26 cellular contexts compared by ENCODE assay signal in genomic region chr1:167705250-167705649, GRCh38. TPM values are rescaled to one million over a fixed set of nuclear protein-coding genes. Genes with fewer than 3 reads are reported as not detected.
DNase-seq lines count a peak whose midpoint lies in the region; ATAC-seq and TF ChIP-seq lines count a peak whose summit lies in the region.
"Had no signal": no experiment of that assay in that cellular context is flagged by ENCODE, and none has a peak within 500 bp of the region (broad histone marks: within the 10 kb centered on the region; RNA-seq: fewer than 3 reads in every experiment).

No MANE protein-coding gene starts in this region.

- no peak overlapping the region for H3K4me3 ChIP-seq in A673 (ENCODE audit: low read depth, low read length, poor library complexity, severe bottlenecking)
- no peak overlapping the region for H3K4me3 ChIP-seq in CD8-positive, alpha-beta T cell (ENCODE audit: low read depth, low read length)
- H3K4me3 ChIP-seq in SJSA1 = no peak overlapping the region
- no peak overlapping the region for H3K4me3 ChIP-seq in spleen
- H3K4me3 ChIP-seq in esophagus muscularis mucosa = no peak overlapping the region
- H3K4me3 ChIP-seq in sigmoid colon = no peak overlapping the region
- H3K4me3 ChIP-seq: BLaER1, gastrocnemius medialis, left lung, PC-9 had no signal

- H3K4me3 Mint-ChIP-seq in CD8-positive, alpha-beta T cell = no peak overlapping the region
- H3K4me3 Mint-ChIP-seq: type B pancreatic cell had no signal

- H3K9me3 Mint-ChIP-seq in CD8-positive, alpha-beta T cell = no peaks in the 10 kb centered on the region
- H3K9me3 Mint-ChIP-seq: type B pancreatic cell had no signal

- H3K27me3 Mint-ChIP-seq in CD8-positive, alpha-beta T cell (ENCODE audit: low read depth) = no peaks in the 10 kb centered on the region

- no peak for TF ChIP-seq CTCF in A673 (conservative IDR thresholded peaks at IDR 0.05; ENCODE audit: low read depth, low read length)
- TF ChIP-seq CTCF in CD8-positive, alpha-beta T cell (IDR thresholded peaks at IDR 0.05) = no peak
- TF ChIP-seq CTCF in spleen (IDR thresholded peaks at IDR 0.05 in 8 of 11, conservative IDR thresholded peaks at IDR 0.05 in 3 of 11) = no peak
- TF ChIP-seq CTCF in esophagus muscularis mucosa (IDR thresholded peaks at IDR 0.05) = no peak
- no peak for TF ChIP-seq CTCF in sigmoid colon (IDR thresholded peaks at IDR 0.05)

- ATAC-seq in CD8-positive, alpha-beta T cell = no peak
- ATAC-seq: gastrocnemius medialis, HCT116, left lung had no signal

- CTCF ChIA-PET in A673 (lab: Charles Lee) = interaction anchor here (0.6 kb wide), 1 partner anchor 15 kb away, joined by 3 read pairs; no protein-coding TSS in a partner anchor
- CTCF ChIA-PET in CD8-positive, alpha-beta T cell (lab: Charles Lee) = interaction anchor here (1.0 to 2.4 kb wide), 2 partner anchors 17 to 105 kb away, joined by 4 to 9 read pairs; no protein-coding TSS in a partner anchor

- no peak overlapping the region for H3K27ac ChIP-seq in A673 (ENCODE audit: low read depth, low read length, poor library complexity, severe bottlenecking)
- no peak overlapping the region for H3K27ac ChIP-seq in CD8-positive, alpha-beta T cell (ENCODE audit: low read depth, low read length)
- peak overlapping the region; percentile 83 for H3K27ac ChIP-seq in SJSA1
- H3K27ac ChIP-seq in spleen = no peak overlapping the region
- no peak overlapping the region for H3K27ac ChIP-seq in esophagus muscularis mucosa (replicated peaks in 1 of 4)
- H3K27ac ChIP-seq in sigmoid colon = no peak overlapping the region
- H3K27ac ChIP-seq: BLaER1, gastrocnemius medialis, left lung, PC-9 had no signal

- no peaks in the 10 kb centered on the region for H3K9me3 ChIP-seq in A673 (ENCODE audit: low read depth, low read length, poor library complexity, severe bottlenecking)
- no peaks in the 10 kb centered on the region for H3K9me3 ChIP-seq in CD8-positive, alpha-beta T cell (ENCODE audit: low read length)
- H3K9me3 ChIP-seq in SJSA1 (replicated peaks) = no peaks in the 10 kb centered on the region
- no peaks in the 10 kb centered on the region for H3K9me3 ChIP-seq in spleen
- H3K9me3 ChIP-seq in esophagus muscularis mucosa = no peaks in the 10 kb centered on the region
- H3K9me3 ChIP-seq in sigmoid colon = no peaks in the 10 kb centered on the region
- H3K9me3 ChIP-seq: BLaER1, gastrocnemius medialis, left lung had no signal

- H3K36me3 Mint-ChIP-seq in CD8-positive, alpha-beta T cell = peaks cover 69% of the 10 kb centered on the region
- H3K36me3 Mint-ChIP-seq: type B pancreatic cell had no signal

- WGBS in spleen, 5 donors = 73 to 78% (median 76%) methylated on average over 6 of the region's 6 CpGs
- WGBS in esophagus muscularis mucosa = 66% methylated on average over 6 of the region's 6 CpGs
- WGBS in sigmoid colon, 2 donors = 70 to 86% methylated on average over 6 of the region's 6 CpGs

- H3K4me1 ChIP-seq in A673 (ENCODE audit: insufficient read depth, low read length, poor library complexity, severe bottlenecking) (no peaks in the 10 kb centered on the region), SJSA1 (replicated peaks) (peaks cover 72% of the 10 kb centered on the region), spleen (peaks cover 10 to 87% (median 25%) of the 10 kb centered on the region in 6 donors), esophagus muscularis mucosa (no peaks in the 10 kb centered on the region), sigmoid colon (no peaks in the 10 kb centered on the region)
- H3K4me1 ChIP-seq in CD8-positive, alpha-beta T cell (ENCODE audit: insufficient read depth, low read length) = no peaks in the 10 kb centered on the region
- H3K4me1 ChIP-seq: left lung had no signal

- DNase-seq in A673 (ENCODE audit: low spot score) (peak; percentile 23), SJSA1 (ENCODE audit: low read depth in 1 of 2, low spot score in 2 of 2) (peak; percentile 89 to 90), left kidney (ENCODE audit: low read depth, low spot score) (peak; percentile 31), spleen (no peak), esophagus muscularis mucosa (ENCODE audit: extremely low spot score) (no peak), sigmoid colon (no peak), iPS-NIHi11 (ENCODE audit: low spot score) (no peak)
- no peak for DNase-seq in CD8-positive, alpha-beta T cell
- DNase-seq: activated CD4-positive, alpha-beta T cell treated with anti-CD3 and anti-CD28 coated beads, Interleukin-2, amount 50 U/mL, for 4 hours; activated CD4-positive, CD25-positive, alpha-beta regulatory T cell; activated CD8-positive, alpha-beta memory T cell treated with anti-CD3 and anti-CD28 coated beads, Interleukin-2, amount 50 U/mL, for 4 hours; activated effector memory CD4-positive, alpha-beta T cell treated with anti-CD3 and anti-CD28 coated beads, Interleukin-2, amount 50 U/mL, for 16 hours; Calu3; dermis blood vessel endothelial cell; DMS79 treated with DMSO at 0.1 percent for 48 hours; gastrocnemius medialis; left lung; NCI-H510A; occipital lobe; PC-9; SHP77; stimulated activated CD8-positive, alpha-beta memory T cell treated with anti-CD3 and anti-CD28 coated beads, Interleukin-4, amount 100 ng/mL, for 48 hours; T1000 had no signal

- POLR2A ChIA-PET in A673 (lab: Charles Lee; ENCODE audit: low non-redundant PET) = no interaction called here
- POLR2A ChIA-PET in CD8-positive, alpha-beta T cell (lab: Charles Lee) = interaction anchor here (0.7 to 2.1 kb wide), 2 partner anchors 10 to 19 kb away, joined by 3 to 9 read pairs; no protein-coding TSS in a partner anchor

- TF ChIP-seq POLR2A in spleen (IDR thresholded peaks at IDR 0.05) (no peak), esophagus muscularis mucosa (IDR thresholded peaks at IDR 0.05; ENCODE audit: low read depth) (no peak), sigmoid colon (IDR thresholded peaks at IDR 0.05) (no peak)

- no TSS peak for BruUV-seq in A673 (replicated peaks; lab: Mats Ljungman, UMichigan)

- no peak for TF ChIP-seq EP300 in esophagus muscularis mucosa (IDR thresholded peaks at IDR 0.05)
- no peak for TF ChIP-seq EP300 in sigmoid colon (IDR thresholded peaks at IDR 0.05)

- H3K27me3 ChIP-seq in A673 (replicated peaks; ENCODE audit: insufficient read depth, low read depth, low read length, poor library complexity) (peaks cover 11% of the 10 kb centered on the region), SJSA1 (replicated peaks) (no peaks in the 10 kb centered on the region), spleen (replicated peaks in 1 of 7) (no peaks in the 10 kb centered on the region), esophagus muscularis mucosa (no peaks in the 10 kb centered on the region), sigmoid colon (no peaks in the 10 kb centered on the region)
- H3K27me3 ChIP-seq in CD8-positive, alpha-beta T cell (ENCODE audit: insufficient read depth, low read length) = no peaks in the 10 kb centered on the region
- H3K27me3 ChIP-seq: gastrocnemius medialis, left lung had no signal

- H3K36me3 ChIP-seq in A673 (ENCODE audit: insufficient read depth, low read length, poor library complexity, severe bottlenecking) (no peaks in the 10 kb centered on the region), SJSA1 (no peaks in the 10 kb centered on the region), spleen (peaks cover 0 to 75% (median 47%) of the 10 kb centered on the region in 6 donors), esophagus muscularis mucosa (peaks cover 0 to 35% (median 12%) of the 10 kb centered on the region in 4 donors), sigmoid colon (no peaks in the 10 kb centered on the region)
- peaks cover 37% of the 10 kb centered on the region for H3K36me3 ChIP-seq in CD8-positive, alpha-beta T cell (ENCODE audit: insufficient read depth, low read length)

- peaks cover 19% of the 10 kb centered on the region for H3K4me1 Mint-ChIP-seq in CD8-positive, alpha-beta T cell (ENCODE audit: low read depth)

- intact Hi-C loops in A673 (cut with micrococcal nuclease; ENCODE audit: unreplicated experiment) = no loop called here
- intact Hi-C loops in CD8-positive, alpha-beta T cell (cut with DNase I, micrococcal nuclease) = no loop called here
- intact Hi-C loops in spleen (cut with DNase I; ENCODE audit: low total_unique reads) = no loop called here
- intact Hi-C loops in esophagus muscularis mucosa (cut with DNase I) = no loop called here
- intact Hi-C loops in sigmoid colon (cut with DNase I) = no loop called here

- H3K27ac Mint-ChIP-seq in CD8-positive, alpha-beta T cell = peak overlapping the region; percentile 57
- H3K27ac Mint-ChIP-seq: type B pancreatic cell had no signal

RNA-seq across cellular contexts. Expression of gene MPZL1, which starts 16.5 kb away (rescaled TPM):
- total RNA-seq in A673 (2021) = 87.8 and 90.4 TPM in 2 replicates
- under 1 TPM; 0.67 to 0.81 TPM for total RNA-seq in CD8-positive, alpha-beta T cell
- 74.1 and 78.5 TPM in 2 replicates for total RNA-seq in SJSA1 (2014; rRNA removed; shearing (Covaris generic))
- total RNA-seq in spleen = 10 to 100 TPM; 43.0 to 65.8 (median 59.8) TPM
- 10 to 100 TPM; 12.0 to 20.4 (median 17.5) TPM for polyA plus RNA-seq in spleen
- total RNA-seq in esophagus muscularis mucosa = 100 to 1,000 TPM in 2 of 4 donors, 10 to 100 TPM in 2; 72.7 to 130 (median 107) TPM
- total RNA-seq in sigmoid colon = 10 to 100 TPM; 50.9 to 69.5 (median 58.3) TPM
- polyA plus RNA-seq in sigmoid colon = 10 to 100 TPM in 2 of 3 donors, 1 to 10 TPM in 1; 8.8 to 66.9 (median 11.4) TPM

Comparison
In these comparisons a context has a peak if more than half of its experiments do, and no peak if none do; other contexts are left out.
1. DNase-seq: peak in A673 (single experiment), SJSA1 (2 of 2) and left kidney (single experiment); none in CD8-positive, alpha-beta T cell (0 of 7), spleen (single experiment), esophagus muscularis mucosa (single experiment), sigmoid colon (single experiment) and iPS-NIHi11 (single experiment).
2. RNA of gene MPZL1, which starts 16.5 kb away (total RNA-seq): 72.7 to 130 TPM in esophagus muscularis mucosa, 87.8 to 90.4 TPM in A673, 74.1 to 78.5 TPM in SJSA1, 50.9 to 69.5 TPM in sigmoid colon and 43.0 to 65.8 TPM in spleen; 0.67 to 0.81 TPM in CD8-positive, alpha-beta T cell; every median in the first group is over 10 times any median in the second.